Comparison of ENCODE assay signal across 1 cellular context in the genomic region with DNA sequence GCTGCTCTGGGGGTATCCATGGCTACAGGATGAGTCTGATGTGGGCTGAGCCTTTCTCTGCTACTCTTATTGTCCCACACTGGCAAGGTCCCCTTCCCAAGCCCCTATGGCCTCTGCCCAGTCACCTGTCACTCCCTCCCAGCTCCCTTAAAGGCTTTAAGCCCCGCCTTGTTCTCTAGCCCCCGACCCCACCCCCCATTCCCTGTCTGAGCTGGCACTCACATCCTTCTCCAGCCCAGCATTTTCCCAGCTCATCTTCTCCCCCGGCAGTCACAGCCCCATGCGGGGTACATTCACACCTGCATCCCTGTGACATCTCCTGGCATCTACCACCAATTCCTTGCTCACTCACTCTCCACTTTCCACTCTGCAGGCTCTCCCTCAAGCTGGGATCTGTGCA.
TF ChIP-seq lines count a peak whose summit lies in the region.

No MANE protein-coding gene starts in this region.

TF ChIP-seq in K562, 482 proteins besides CTCF, POLR2A, EP300 and RAD21:
- TF ChIP-seq HLTF (IDR thresholded peaks at IDR 0.05) (no peak), HOXB6 (CRISPR knock-in tag; IDR thresholded peaks at IDR 0.05; ENCODE audit: borderline replicate concordance) (no peak), SMARCC2 (IDR thresholded peaks at IDR 0.05; ENCODE audit: low read depth) (no peak), ZNF41 (CRISPR knock-in tag; conservative IDR thresholded peaks at IDR 0.05) (no peak), RBFOX2 (IDR thresholded peaks at IDR 0.05; ENCODE audit: low read depth, low read length) (0 out of 2 replicates have a peak, but pooled peaks have one; percentile 5), SRSF3 (IDR thresholded peaks at IDR 0.05; ENCODE audit: insufficient read depth, low read length) (no peak), FUS (optimal IDR thresholded peaks at IDR 0.05; ENCODE audit: low read depth, low read length) (no peak), ZNF146 (CRISPR knock-in tag; IDR thresholded peaks at IDR 0.05; ENCODE audit: unreplicated experiment) (no peak)
- TF ChIP-seq, protein P1, sequence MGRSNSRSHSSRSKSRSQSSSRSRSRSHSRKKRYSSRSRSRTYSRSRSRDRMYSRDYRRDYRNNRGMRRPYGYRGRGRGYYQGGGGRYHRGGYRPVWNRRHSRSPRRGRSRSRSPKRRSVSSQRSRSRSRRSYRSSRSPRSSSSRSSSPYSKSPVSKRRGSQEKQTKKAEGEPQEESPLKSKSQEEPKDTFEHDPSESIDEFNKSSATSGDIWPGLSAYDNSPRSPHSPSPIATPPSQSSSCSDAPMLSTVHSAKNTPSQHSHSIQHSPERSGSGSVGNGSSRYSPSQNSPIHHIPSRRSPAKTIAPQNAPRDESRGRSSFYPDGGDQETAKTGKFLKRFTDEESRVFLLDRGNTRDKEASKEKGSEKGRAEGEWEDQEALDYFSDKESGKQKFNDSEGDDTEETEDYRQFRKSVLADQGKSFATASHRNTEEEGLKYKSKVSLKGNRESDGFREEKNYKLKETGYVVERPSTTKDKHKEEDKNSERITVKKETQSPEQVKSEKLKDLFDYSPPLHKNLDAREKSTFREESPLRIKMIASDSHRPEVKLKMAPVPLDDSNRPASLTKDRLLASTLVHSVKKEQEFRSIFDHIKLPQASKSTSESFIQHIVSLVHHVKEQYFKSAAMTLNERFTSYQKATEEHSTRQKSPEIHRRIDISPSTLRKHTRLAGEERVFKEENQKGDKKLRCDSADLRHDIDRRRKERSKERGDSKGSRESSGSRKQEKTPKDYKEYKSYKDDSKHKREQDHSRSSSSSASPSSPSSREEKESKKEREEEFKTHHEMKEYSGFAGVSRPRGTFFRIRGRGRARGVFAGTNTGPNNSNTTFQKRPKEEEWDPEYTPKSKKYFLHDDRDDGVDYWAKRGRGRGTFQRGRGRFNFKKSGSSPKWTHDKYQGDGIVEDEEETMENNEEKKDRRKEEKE (IDR thresholded peaks at IDR 0.05; ENCODE audit: borderline replicate concordance in 1 of 2, control insufficient read depth in 1 of 2, low read depth in 2 of 2, low read length in 1 of 2) = no peak
